ENCODE assay signal across 1 cellular context in genomic region chr1:25906644-25907300, GRCh38.
TF ChIP-seq lines count a peak whose summit lies in the region.

No MANE protein-coding gene starts in this region.

TF ChIP-seq in GM23338, 12 proteins besides CTCF, POLR2A, EP300 and RAD21 (continued from another document):
- TF ChIP-seq ZNF462 (CRISPR knock-in tag; IDR thresholded peaks at IDR 0.05), result no peak
- no peak for TF ChIP-seq EZH2 (IDR thresholded peaks at IDR 0.05; ENCODE audit: low read depth, unreplicated experiment)
- no peak for TF ChIP-seq CREB1 (CRISPR knock-in tag; IDR thresholded peaks at IDR 0.05; ENCODE audit: low read depth)
- TF ChIP-seq NANOG (IDR thresholded peaks at IDR 0.05; ENCODE audit: borderline replicate concordance), result no peak
- no peak for TF ChIP-seq ZNF331 (CRISPR knock-in tag; IDR thresholded peaks at IDR 0.05; ENCODE audit: low read depth)
- TF ChIP-seq POLR2AphosphoS5 (IDR thresholded peaks at IDR 0.05; ENCODE audit: low read depth), result no peak
- no peak for TF ChIP-seq ZNF114 (CRISPR knock-in tag; IDR thresholded peaks at IDR 0.05)
